Comparison of ENCODE assay signal across 10 cellular contexts in genomic region chr21:42465008-42465878, GRCh38. TPM values are rescaled to one million over a fixed set of nuclear protein-coding genes. Genes with fewer than 3 reads are reported as not detected.
DNase-seq lines count a peak whose midpoint lies in the region; ATAC-seq and TF ChIP-seq lines count a peak whose summit lies in the region.
"Had no signal": no experiment of that assay in that cellular context is flagged by ENCODE, and none has a peak within 500 bp of the region (broad histone marks: within the 10 kb centered on the region; RNA-seq: fewer than 3 reads in every experiment).

No MANE protein-coding gene starts in this region.

- H3K36me3 Mint-ChIP-seq in activated CD8-positive, alpha-beta T cell treated with anti-CD3 and anti-CD28 coated beads, Interleukin-2, amount 10 ng/mL, durations not matched to agents 7 days and 5 days (ENCODE audit: low read depth): peaks cover 4% of the 10 kb centered on the region
- no peaks in the 10 kb centered on the region for H3K36me3 Mint-ChIP-seq in natural killer cell treated with Interleukin-12 subunit alpha and Interleukin-12 subunit beta and Interleukin-15 and Interleukin-18, amount 100 ng/mL, for 72 hours

- ATAC-seq in GM18502 (IDR thresholded peaks at IDR 0.05; ENCODE audit: poor library complexity, unreplicated experiment) (peak; percentile 43), HG03175 (IDR thresholded peaks at IDR 0.05; ENCODE audit: unreplicated experiment) (peak; percentile 32), GM18505 (IDR thresholded peaks at IDR 0.05; ENCODE audit: unreplicated experiment) (no peak)
- ATAC-seq in activated CD8-positive, alpha-beta T cell treated with anti-CD3 and anti-CD28 coated beads, Interleukin-2, amount 10 ng/mL, durations not matched to agents 7 days and 5 days: no peak
- peak in 1 of 2 donors; percentile 40 for ATAC-seq in natural killer cell treated with Interleukin-12 subunit alpha and Interleukin-12 subunit beta and Interleukin-15 and Interleukin-18, amount 100 ng/mL, for 72 hours

- H3K4me3 Mint-ChIP-seq in activated CD8-positive, alpha-beta T cell treated with anti-CD3 and anti-CD28 coated beads, Interleukin-2, amount 10 ng/mL, durations not matched to agents 7 days and 5 days: no peak overlapping the region
- H3K4me3 Mint-ChIP-seq in natural killer cell treated with Interleukin-12 subunit alpha and Interleukin-12 subunit beta and Interleukin-15 and Interleukin-18, amount 100 ng/mL, for 72 hours: peak overlapping the region; percentile 55

- POLR2A ChIA-PET in activated CD8-positive, alpha-beta T cell treated with anti-CD3 and anti-CD28 coated beads, Interleukin-2, amount 10 ng/mL, durations not matched to agents 7 days and 5 days (lab: Charles Lee): no interaction called here

- peaks cover 69% of the 10 kb centered on the region for H3K4me1 Mint-ChIP-seq in activated CD8-positive, alpha-beta T cell treated with anti-CD3 and anti-CD28 coated beads, Interleukin-2, amount 10 ng/mL, durations not matched to agents 7 days and 5 days (ENCODE audit: low read depth)
- peaks cover 33 to 42% of the 10 kb centered on the region in 2 donors for H3K4me1 Mint-ChIP-seq in natural killer cell treated with Interleukin-12 subunit alpha and Interleukin-12 subunit beta and Interleukin-15 and Interleukin-18, amount 100 ng/mL, for 72 hours (ENCODE audit: low read depth in 2 of 2)

- no peak for TF ChIP-seq POLR2A in GM18505 (IDR thresholded peaks at IDR 0.05; ENCODE audit: borderline replicate concordance, extremely low read depth, insufficient read depth, insufficient read length)

- peak overlapping the region; percentile 36 for H3K27ac Mint-ChIP-seq in activated CD8-positive, alpha-beta T cell treated with anti-CD3 and anti-CD28 coated beads, Interleukin-2, amount 10 ng/mL, durations not matched to agents 7 days and 5 days
- H3K27ac Mint-ChIP-seq in natural killer cell treated with Interleukin-12 subunit alpha and Interleukin-12 subunit beta and Interleukin-15 and Interleukin-18, amount 100 ng/mL, for 72 hours: peak overlapping the region; percentile 21 to 58

- no peak for DNase-seq in activated CD8-positive, alpha-beta T cell treated with anti-CD3 and anti-CD28 coated beads, Interleukin-2, amount 10 ng/mL, durations not matched to agents 7 days and 5 days
- DNase-seq in natural killer cell treated with Interleukin-12 subunit alpha and Interleukin-12 subunit beta and Interleukin-15 and Interleukin-18, amount 100 ng/mL, for 72 hours (ENCODE audit: low spot score): no peak
- DNase-seq in ecto neural progenitor cell (ENCODE audit: low spot score) (no peak), epidermal melanocyte (ENCODE audit: insufficient read length, low spot score) (no peak)
- no peak for DNase-seq in activated CD4-positive, alpha-beta T cell treated with anti-CD3 and anti-CD28 coated beads for 48 hours
- DNase-seq: HCEC 1CT, T1000 had no signal

- H3K9me3 Mint-ChIP-seq in activated CD8-positive, alpha-beta T cell treated with anti-CD3 and anti-CD28 coated beads, Interleukin-2, amount 10 ng/mL, durations not matched to agents 7 days and 5 days (ENCODE audit: insufficient read depth): peaks cover 7% of the 10 kb centered on the region
- no peaks in the 10 kb centered on the region for H3K9me3 Mint-ChIP-seq in natural killer cell treated with Interleukin-12 subunit alpha and Interleukin-12 subunit beta and Interleukin-15 and Interleukin-18, amount 100 ng/mL, for 72 hours

- CTCF ChIA-PET in activated CD8-positive, alpha-beta T cell treated with anti-CD3 and anti-CD28 coated beads, Interleukin-2, amount 10 ng/mL, durations not matched to agents 7 days and 5 days (lab: Charles Lee): interaction anchor here (1.0 kb wide), 1 partner anchor 128 kb away, joined by 3 read pairs; no protein-coding TSS in a partner anchor

- H3K27me3 Mint-ChIP-seq in activated CD8-positive, alpha-beta T cell treated with anti-CD3 and anti-CD28 coated beads, Interleukin-2, amount 10 ng/mL, durations not matched to agents 7 days and 5 days (ENCODE audit: low read depth): peaks cover 4% of the 10 kb centered on the region
- H3K27me3 Mint-ChIP-seq in natural killer cell treated with Interleukin-12 subunit alpha and Interleukin-12 subunit beta and Interleukin-15 and Interleukin-18, amount 100 ng/mL, for 72 hours: peaks cover 13 to 18% of the 10 kb centered on the region in 2 donors

RNA-seq across cellular contexts. Expression of gene RSPH1, which starts 30.8 kb away (rescaled TPM):
- total RNA-seq in activated CD8-positive, alpha-beta T cell treated with anti-CD3 and anti-CD28 coated beads, Interleukin-2, amount 10 ng/mL, durations not matched to agents 7 days and 5 days: not detected
- under 1 TPM in 1 of 2 donors, not detected in 1; 0.25 TPM for total RNA-seq in natural killer cell treated with Interleukin-12 subunit alpha and Interleukin-12 subunit beta and Interleukin-15 and Interleukin-18, amount 100 ng/mL, for 72 hours

RNA-seq across cellular contexts. Expression of gene SLC37A1, which starts 48.4 kb away (rescaled TPM):
- 10 to 100 TPM; 18.9 to 19.2 TPM for total RNA-seq in activated CD8-positive, alpha-beta T cell treated with anti-CD3 and anti-CD28 coated beads, Interleukin-2, amount 10 ng/mL, durations not matched to agents 7 days and 5 days
- total RNA-seq in natural killer cell treated with Interleukin-12 subunit alpha and Interleukin-12 subunit beta and Interleukin-15 and Interleukin-18, amount 100 ng/mL, for 72 hours: 10 to 100 TPM; 17.2 to 22.5 TPM

Comparison
In these comparisons a context has a peak if more than half of its experiments do, and no peak if none do; other contexts are left out.
1. ATAC-seq: peak in GM18502 (single experiment) and HG03175 (single experiment); none in activated CD8-positive, alpha-beta T cell treated with anti-CD3 and anti-CD28 coated beads, Interleukin-2, amount 10 ng/mL, durations not matched to agents 7 days and 5 days (single experiment) and GM18505 (single experiment).